19 cellular contexts compared by ENCODE assay signal in the genomic region with DNA sequence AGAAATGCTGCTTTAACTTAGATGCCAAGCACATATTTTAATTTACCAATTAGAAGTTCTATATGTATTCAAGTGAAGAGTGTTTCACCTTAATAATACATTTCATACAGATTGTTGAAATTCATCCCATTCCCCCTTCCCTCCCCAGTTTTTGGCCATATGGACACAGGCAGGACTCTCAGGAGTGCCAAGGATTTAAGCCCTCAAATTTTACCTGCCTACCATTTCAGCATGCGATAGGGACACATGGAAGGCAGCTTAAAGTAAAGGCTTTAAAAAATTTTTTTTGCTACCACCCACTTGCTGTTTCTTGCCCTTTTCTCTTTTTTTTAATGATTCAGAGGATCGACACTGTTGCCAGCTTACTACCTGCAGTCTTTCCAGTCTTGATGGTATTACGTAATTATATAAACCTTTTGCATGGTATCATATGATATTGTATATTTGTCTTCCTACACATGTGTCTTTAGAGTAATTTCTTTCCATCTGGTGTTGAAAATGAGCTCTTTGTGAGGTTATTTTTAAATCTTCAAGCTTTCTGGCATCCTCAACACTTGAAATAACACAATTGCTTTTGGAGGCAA. TPM values are rescaled to one million over a fixed set of nuclear protein-coding genes. Genes with fewer than 3 reads are reported as not detected.
A peak's percentile ranks its signal among the peaks of the same experiment; 100 is the strongest.
DNase-seq lines count a peak whose midpoint lies in the region; ATAC-seq and TF ChIP-seq lines count a peak whose summit lies in the region.
"Had no signal": no experiment of that assay in that cellular context is flagged by ENCODE, and none has a peak within 500 bp of the region (broad histone marks: within the 10 kb centered on the region; RNA-seq: fewer than 3 reads in every experiment).

No MANE protein-coding gene starts in this region.

- peak overlapping the region; percentile 68 for H3K27ac Mint-ChIP-seq in activated CD4-positive, alpha-beta T cell treated with anti-CD3 and anti-CD28 coated beads for 36 hours
- peak overlapping the region; percentile 57 to 80 for H3K27ac Mint-ChIP-seq in T-cell
- peak overlapping the region; percentile 4 for H3K27ac Mint-ChIP-seq in glutamatergic neuron (ENCODE audit: unreplicated experiment)
- H3K27ac Mint-ChIP-seq: activated CD4-positive, alpha-beta memory T cell treated with anti-CD3 and anti-CD28 coated beads for 36 hours; T-helper 1 cell treated with Interleukin-12 subunit alpha and Interleukin-12 subunit beta and Interleukin-4 antibody, amounts not matched to agents 30 μg/mL and 1 μg/mL, for 36 hours had no signal

- intact Hi-C loops in activated CD4-positive, alpha-beta T cell treated with anti-CD3 and anti-CD28 coated beads for 36 hours (cut with DNase I, micrococcal nuclease): no loop called here

- no peak overlapping the region for H3K4me3 Mint-ChIP-seq in activated CD4-positive, alpha-beta T cell treated with anti-CD3 and anti-CD28 coated beads for 36 hours
- H3K4me3 Mint-ChIP-seq in T-cell (peak overlapping the region; percentile 28 to 58 (median 40)), glutamatergic neuron (ENCODE audit: unreplicated experiment) (no peak overlapping the region)
- H3K4me3 Mint-ChIP-seq: activated CD4-positive, alpha-beta memory T cell treated with anti-CD3 and anti-CD28 coated beads for 36 hours; T-helper 1 cell treated with Interleukin-12 subunit alpha and Interleukin-12 subunit beta and Interleukin-4 antibody, amounts not matched to agents 30 μg/mL and 1 μg/mL, for 36 hours had no signal

- in situ Hi-C loops in G401 (cut with HindIII; ENCODE audit: low sequenced_read_pairs): no loop called here

- ATAC-seq in activated CD4-positive, alpha-beta T cell treated with anti-CD3 and anti-CD28 coated beads for 36 hours: no peak
- ATAC-seq in T-cell (replicated peaks in 1 of 4): no peak
- ATAC-seq: left cardiac atrium had no signal

- DNase-seq in activated CD4-positive, alpha-beta T cell treated with anti-CD3 and anti-CD28 coated beads for 36 hours: no peak
- DNase-seq in activated CD4-positive, alpha-beta T cell treated with anti-CD3 and anti-CD28 coated beads, Interleukin-2, amount 50 U/mL, for 1 hour: no peak
- DNase-seq in G401 (ENCODE audit: low spot score) (peak; percentile 86), T-cell (no peak), glutamatergic neuron (no peak), GDM1 (lab: John Stamatoyannopoulos, UW) (no peak), AG08396 (ENCODE audit: low spot score) (no peak), T-helper 9 cell (no peak)
- DNase-seq: activated CD4-positive, alpha-beta memory T cell treated with anti-CD3 and anti-CD28 coated beads for 36 hours; activated T-cell treated with anti-CD3 and anti-CD28 coated beads, Interleukin-2, amount 50 U/mL, for 1 hour; adrenal gland; effector CD4-positive, alpha-beta T cell; left cardiac atrium; NCI-H1694; NCI-H526; SIG-M5; stimulated activated CD4-positive, alpha-beta T cell treated with anti-CD3 and anti-CD28 coated beads, Interleukin-2, amount 100 ng/mL, for 24 hours; stomach had no signal

- no peak for TF ChIP-seq CTCF in glutamatergic neuron (IDR thresholded peaks at IDR 0.05; ENCODE audit: partially characterized antibody, unreplicated experiment)

- no peaks in the 10 kb centered on the region for H3K27me3 Mint-ChIP-seq in activated CD4-positive, alpha-beta T cell treated with anti-CD3 and anti-CD28 coated beads for 36 hours
- H3K27me3 Mint-ChIP-seq in T-cell (no peaks in the 10 kb centered on the region), glutamatergic neuron (ENCODE audit: unreplicated experiment) (no peaks in the 10 kb centered on the region)
- H3K27me3 Mint-ChIP-seq: activated CD4-positive, alpha-beta memory T cell treated with anti-CD3 and anti-CD28 coated beads for 36 hours had no signal

- no peaks in the 10 kb centered on the region for H3K9me3 Mint-ChIP-seq in activated CD4-positive, alpha-beta T cell treated with anti-CD3 and anti-CD28 coated beads for 36 hours (ENCODE audit: low read depth)
- no peaks in the 10 kb centered on the region for H3K9me3 Mint-ChIP-seq in T-cell
- H3K9me3 Mint-ChIP-seq in glutamatergic neuron (ENCODE audit: unreplicated experiment): no peaks in the 10 kb centered on the region
- H3K9me3 Mint-ChIP-seq: activated CD4-positive, alpha-beta memory T cell treated with anti-CD3 and anti-CD28 coated beads for 36 hours; T-helper 1 cell treated with Interleukin-12 subunit alpha and Interleukin-12 subunit beta and Interleukin-4 antibody, amounts not matched to agents 30 μg/mL and 1 μg/mL, for 36 hours had no signal

- CTCF ChIA-PET in activated CD4-positive, alpha-beta T cell treated with anti-CD3 and anti-CD28 coated beads for 36 hours (lab: Charles Lee): interaction anchor here (0.9 to 1.4 kb wide), 2 partner anchors 20 to 41 kb away, joined by 3 read pairs; no protein-coding TSS in a partner anchor
- CTCF ChIA-PET in T-cell (lab: Charles Lee): interaction anchor here in 1 of 2 donors (0.5 to 1.0 kb wide), 2 partner anchors 37 to 346 kb away, joined by 4 to 5 read pairs; no protein-coding TSS in a partner anchor

- H3K36me3 Mint-ChIP-seq in activated CD4-positive, alpha-beta T cell treated with anti-CD3 and anti-CD28 coated beads for 36 hours (ENCODE audit: low read depth): peaks cover 5% of the 10 kb centered on the region
- H3K36me3 Mint-ChIP-seq in T-cell: peaks cover 7% of the 10 kb centered on the region
- H3K36me3 Mint-ChIP-seq in glutamatergic neuron (ENCODE audit: unreplicated experiment): no peaks in the 10 kb centered on the region

- POLR2A ChIA-PET in activated CD4-positive, alpha-beta T cell treated with anti-CD3 and anti-CD28 coated beads for 36 hours (lab: Charles Lee): interaction anchor here (0.6 kb wide), 1 partner anchor 16 kb away, joined by 3 read pairs; no protein-coding TSS in a partner anchor
- POLR2A ChIA-PET in T-cell (lab: Charles Lee): interaction anchor here in 1 of 2 donors (0.6 to 1.0 kb wide), 2 partner anchors 339 to 592 kb away, joined by 3 to 8 read pairs; no protein-coding TSS in a partner anchor

- H3K4me1 Mint-ChIP-seq in activated CD4-positive, alpha-beta T cell treated with anti-CD3 and anti-CD28 coated beads for 36 hours: peaks cover 61% of the 10 kb centered on the region
- peaks cover 81 to 86% (median 82%) of the 10 kb centered on the region in 3 donors for H3K4me1 Mint-ChIP-seq in T-cell
- peaks cover 33% of the 10 kb centered on the region for H3K4me1 Mint-ChIP-seq in glutamatergic neuron (ENCODE audit: low read depth, unreplicated experiment)

RNA-seq across cellular contexts. Expression of gene EPB41, which starts 7.0 kb away (rescaled TPM):
- total RNA-seq in activated CD4-positive, alpha-beta T cell treated with anti-CD3 and anti-CD28 coated beads for 36 hours: 100 to 1,000 TPM in 1 of 2 experiments, 10 to 100 TPM in 1; 75.5 to 130 TPM
- 25.2 and 39.4 TPM in 2 replicates for total RNA-seq in G401 (2014; rRNA removed; shearing (Covaris generic))
- 100 to 1,000 TPM; 199 to 257 (median 241) TPM for total RNA-seq in T-cell
- 213 TPM for total RNA-seq in glutamatergic neuron (ENCODE audit: unreplicated experiment)

Comparison
In these comparisons a context has a peak if more than half of its experiments do, and no peak if none do; other contexts are left out.
1. H3K27ac Mint-ChIP-seq: peak in every context shown above with its lines; median percentile 68 in T-cell; 68 in activated CD4-positive, alpha-beta T cell treated with anti-CD3 and anti-CD28 coated beads for 36 hours; 4 in glutamatergic neuron.
2. H3K4me3 Mint-ChIP-seq: peak in T-cell (3 of 3); none in activated CD4-positive, alpha-beta T cell treated with anti-CD3 and anti-CD28 coated beads for 36 hours (single experiment) and glutamatergic neuron (single experiment).